38 cellular contexts compared by ENCODE assay signal in the genomic region with DNA sequence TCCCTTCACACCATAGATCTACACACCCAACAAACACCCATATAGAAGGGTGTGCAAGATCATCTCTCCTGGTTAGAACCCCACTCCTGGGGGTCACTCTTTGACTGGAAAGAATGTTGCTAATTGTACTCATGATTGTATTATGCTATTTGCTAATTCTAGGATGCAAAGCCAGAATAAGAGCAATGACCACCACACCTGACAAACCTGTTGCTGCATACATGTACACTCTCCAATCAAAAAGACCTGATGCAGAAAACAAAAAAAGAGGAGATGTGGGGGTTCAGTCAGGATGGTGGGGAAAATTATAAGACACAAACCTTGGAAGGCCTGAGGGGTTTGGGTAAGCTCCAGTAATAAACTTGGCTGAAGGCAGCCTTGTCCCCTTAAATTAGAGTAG.
"Had no signal": no experiment of that assay in that cellular context is flagged by ENCODE, and none has a peak within 500 bp of the region (broad histone marks: within the 10 kb centered on the region; RNA-seq: fewer than 3 reads in every experiment).

No MANE protein-coding gene starts in this region.

- H3K27me3 ChIP-seq: adrenal gland, ascending aorta, body of pancreas, brain microvascular endothelial cell, breast epithelium, cardiac muscle cell had no signal

- H3K27ac Mint-ChIP-seq: activated naive CD4-positive, alpha-beta T cell treated with anti-CD3 and anti-CD28 coated beads for 36 hours; activated naive CD4-positive, alpha-beta T cell treated with anti-CD3 and anti-CD28 coated beads, Interleukin-2, amount 10 ng/mL, durations not matched to agents 7 days and 5 days; activated naive CD4-positive, alpha-beta T cell treated with anti-CD3 and anti-CD28 coated beads, Interleukin-2, amount 50 U/mL, for 24 hours; activated naive CD4-positive, alpha-beta T cell treated with anti-CD3 and anti-CD28 coated beads, Interleukin-2, amount 50 U/mL, for 72 hours; activated naive CD8-positive, alpha-beta T cell; activated naive CD8-positive, alpha-beta T cell treated with anti-CD3 and anti-CD28 coated beads for 36 hours; activated naive CD8-positive, alpha-beta T cell treated with anti-CD3 and anti-CD28 coated beads, Interleukin-2, amount 10 ng/mL, durations not matched to agents 7 days and 5 days; activated naive CD8-positive, alpha-beta T cell treated with anti-CD3 and anti-CD28 coated beads, Interleukin-2, amount 50 U/mL, for 24 hours; activated T-cell treated with anti-CD3 and anti-CD28 coated beads, Interleukin-2, amount 50 U/mL, for 24 hours; activated T-cell treated with anti-CD3 and anti-CD28 coated beads, Interleukin-2, amount 50 U/mL, for 72 hours; activated T-helper 1 cell treated with anti-CD3 and anti-CD28 coated beads, Interleukin-12 subunit alpha, Interleukin-12 subunit beta, Interleukin-2, Interleukin-4 antibody, amounts not matched to agents 30 ng/mL and 10 ng/mL and 1 ng/mL, durations not matched to agents 14 hours and 24 hours and 36 hours; activated T-helper 17 cell treated with anti-CD3 and anti-CD28 coated beads, Interleukin-2, amount 50 U/mL, for 72 hours; activated T-helper 2 cell treated with anti-CD3 and anti-CD28 coated beads, Interferon-gamma antibody, Interleukin-2, Interleukin-4, amounts not matched to agents 10 μg/mL and 5 μg/mL and 100 μg/mL, durations not matched to agents 14 hours and 24 hours and 36 hours; brain had no signal

- H3K9me3 ChIP-seq: adrenal gland, ascending aorta had no signal

- H3K4me3 Mint-ChIP-seq: activated naive CD4-positive, alpha-beta T cell treated with anti-CD3 and anti-CD28 coated beads for 36 hours; activated naive CD4-positive, alpha-beta T cell treated with anti-CD3 and anti-CD28 coated beads, Interleukin-2, amount 10 ng/mL, durations not matched to agents 7 days and 5 days; activated naive CD4-positive, alpha-beta T cell treated with anti-CD3 and anti-CD28 coated beads, Interleukin-2, amount 50 U/mL, for 24 hours; activated naive CD8-positive, alpha-beta T cell; activated naive CD8-positive, alpha-beta T cell treated with anti-CD3 and anti-CD28 coated beads for 36 hours; activated naive CD8-positive, alpha-beta T cell treated with anti-CD3 and anti-CD28 coated beads, Interleukin-2, amount 10 ng/mL, durations not matched to agents 7 days and 5 days; activated naive CD8-positive, alpha-beta T cell treated with anti-CD3 and anti-CD28 coated beads, Interleukin-2, amount 50 U/mL, for 24 hours; activated T-cell treated with anti-CD3 and anti-CD28 coated beads, Interleukin-2, amount 50 U/mL, for 24 hours; activated T-cell treated with anti-CD3 and anti-CD28 coated beads, Interleukin-2, amount 50 U/mL, for 4 hours; activated T-cell treated with anti-CD3 and anti-CD28 coated beads, Interleukin-2, amount 50 U/mL, for 72 hours; activated T-helper 1 cell treated with anti-CD3 and anti-CD28 coated beads, Interleukin-12 subunit alpha, Interleukin-12 subunit beta, Interleukin-2, Interleukin-4 antibody, amounts not matched to agents 30 ng/mL and 10 ng/mL and 1 ng/mL, durations not matched to agents 14 hours and 24 hours and 36 hours; activated T-helper 17 cell treated with anti-CD3 and anti-CD28 coated beads, Interleukin-2, amount 50 U/mL, for 72 hours; brain; central memory CD8-positive, alpha-beta T cell had no signal

- H3K4me1 ChIP-seq: adrenal gland, ascending aorta, body of pancreas, breast epithelium had no signal

- H3K27ac ChIP-seq: adrenal gland, ascending aorta, body of pancreas, brain microvascular endothelial cell, breast epithelium, cardiac muscle cell had no signal

- H3K36me3 ChIP-seq: adrenal gland, ascending aorta, brain microvascular endothelial cell, breast epithelium, cardiac muscle cell had no signal

- H3K36me3 Mint-ChIP-seq: brain had no signal

- H3K27me3 Mint-ChIP-seq: activated naive CD4-positive, alpha-beta T cell treated with anti-CD3 and anti-CD28 coated beads, Interleukin-2, amount 10 ng/mL, durations not matched to agents 7 days and 5 days; activated naive CD4-positive, alpha-beta T cell treated with anti-CD3 and anti-CD28 coated beads, Interleukin-2, amount 50 U/mL, for 24 hours; activated naive CD8-positive, alpha-beta T cell; activated naive CD8-positive, alpha-beta T cell treated with anti-CD3 and anti-CD28 coated beads for 36 hours; activated naive CD8-positive, alpha-beta T cell treated with anti-CD3 and anti-CD28 coated beads, Interleukin-2, amount 10 ng/mL, durations not matched to agents 7 days and 5 days; activated naive CD8-positive, alpha-beta T cell treated with anti-CD3 and anti-CD28 coated beads, Interleukin-2, amount 50 U/mL, for 24 hours; activated T-cell treated with anti-CD3 and anti-CD28 coated beads, Interleukin-2, amount 50 U/mL, for 24 hours; activated T-helper 17 cell treated with anti-CD3 and anti-CD28 coated beads, Interleukin-2, amount 50 U/mL, for 72 hours; central memory CD8-positive, alpha-beta T cell had no signal

- DNase-seq: activated effector memory CD4-positive, alpha-beta T cell treated with anti-CD3 and anti-CD28 coated beads, Interleukin-2, amount 50 U/mL, for 16 hours; activated effector memory CD4-positive, alpha-beta T cell treated with Interleukin-2 at 50 U/mL for 16 hours; activated gamma-delta T cell; activated gamma-delta T cell treated with Interleukin-2 at 50 U/mL for 16 hours; activated naive CD4-positive, alpha-beta T cell; activated naive CD4-positive, alpha-beta T cell treated with anti-CD3 and anti-CD28 coated beads for 36 hours; activated naive CD4-positive, alpha-beta T cell treated with anti-CD3 and anti-CD28 coated beads, Interleukin-2, amount 10 ng/mL, durations not matched to agents 7 days and 5 days; activated naive CD4-positive, alpha-beta T cell treated with anti-CD3 and anti-CD28 coated beads, Interleukin-2, amount 50 U/mL, for 16 hours; activated naive CD4-positive, alpha-beta T cell treated with Interleukin-2 at 50 U/mL for 16 hours; activated naive CD8-positive, alpha-beta T cell treated with anti-CD3 and anti-CD28 coated beads for 36 hours; activated naive CD8-positive, alpha-beta T cell treated with anti-CD3 and anti-CD28 coated beads, Interleukin-2, amount 10 ng/mL, durations not matched to agents 7 days and 5 days; activated naive CD8-positive, alpha-beta T cell treated with anti-CD3 and anti-CD28 coated beads, Interleukin-2, amount 50 U/mL, for 24 hours; activated T-cell treated with anti-CD3 and anti-CD28 coated beads, Interleukin-2, amount 50 U/mL, for 1 hour; activated T-cell treated with anti-CD3 and anti-CD28 coated beads, Interleukin-2, amount 50 U/mL, for 24 hours; activated T-cell treated with anti-CD3 and anti-CD28 coated beads, Interleukin-2, amount 50 U/mL, for 4 hours; activated T-cell treated with anti-CD3 and anti-CD28 coated beads, Interleukin-2, amount 50 U/mL, for 48 hours; activated T-cell treated with anti-CD3 and anti-CD28 coated beads, Interleukin-2, amount 50 U/mL, for 72 hours; adrenal gland; amniotic stem cell; amygdala; anterior cingulate cortex; aorta; body of pancreas; brain microvascular endothelial cell; caudate nucleus; central memory CD4-positive, alpha-beta T cell; cerebellar nuclear complex had no signal

- H3K4me3 ChIP-seq: adrenal gland, ascending aorta, body of pancreas, breast epithelium, cardiac muscle cell had no signal

- H3K4me1 Mint-ChIP-seq: activated naive CD4-positive, alpha-beta T cell treated with anti-CD3 and anti-CD28 coated beads, Interleukin-2, amount 10 ng/mL, durations not matched to agents 7 days and 5 days; activated naive CD8-positive, alpha-beta T cell treated with anti-CD3 and anti-CD28 coated beads, Interleukin-2, amount 10 ng/mL, durations not matched to agents 7 days and 5 days; activated T-helper 17 cell treated with anti-CD3 and anti-CD28 coated beads, Interleukin-2, amount 50 U/mL, for 72 hours; brain had no signal
